In genomic region chr5:158074992-158075769, GRCh38 we compare ENCODE assay signal across 8 cellular contexts.
DNase-seq lines count a peak whose midpoint lies in the region; ATAC-seq and TF ChIP-seq lines count a peak whose summit lies in the region.

No MANE protein-coding gene starts in this region.

- intact Hi-C loops in uterus (cut with DNase I; ENCODE audit: low total_unique reads): loop anchor here (10.0 kb wide), 1 partner anchor 1040 kb away; no protein-coding TSS in a partner anchor

- no peak overlapping the region for H3K27ac Mint-ChIP-seq in activated naive CD8-positive, alpha-beta T cell
- peak overlapping the region; percentile 69 for H3K27ac Mint-ChIP-seq in glutamatergic neuron (ENCODE audit: unreplicated experiment)

- peak; percentile 79 for ATAC-seq in GM19035 (IDR thresholded peaks at IDR 0.05; ENCODE audit: unreplicated experiment)

- peaks cover 1% of the 10 kb centered on the region for H3K27me3 Mint-ChIP-seq in activated naive CD8-positive, alpha-beta T cell
- H3K27me3 Mint-ChIP-seq in glutamatergic neuron (ENCODE audit: unreplicated experiment): peaks cover 2% of the 10 kb centered on the region

- DNase-seq in AG09309 (ENCODE audit: low read depth): peak; percentile 27
- peak; percentile 88 for DNase-seq in KBM-7
- DNase-seq in RPMI8226: peak; percentile 53
- DNase-seq in glutamatergic neuron: peak; percentile 68
- peak; percentile 38 for DNase-seq in pons (ENCODE audit: low spot score)
- peak; percentile 63 to 79 for DNase-seq in uterus

- H3K27ac ChIP-seq in uterus: peak overlapping the region; percentile 67 to 84

- in situ Hi-C loops in KBM-7 (cut with MboI; ENCODE audit: low pct_unique_long_range_greater_than_20kb, low sequenced_read_pairs): no loop called here

- no peaks in the 10 kb centered on the region for H3K36me3 ChIP-seq in uterus

- peak; percentile 90 for TF ChIP-seq CTCF in AG09309 (IDR thresholded peaks at IDR 0.05; ENCODE audit: control insufficient read depth, insufficient read depth, low read depth, low read length, missing control alignments)
- peak; percentile 79 for TF ChIP-seq CTCF in glutamatergic neuron (IDR thresholded peaks at IDR 0.05; ENCODE audit: partially characterized antibody, unreplicated experiment)
- TF ChIP-seq CTCF in uterus (IDR thresholded peaks at IDR 0.05): peak; percentile 58 to 85 (median 72)

- H3K9me3 ChIP-seq in uterus: no peaks in the 10 kb centered on the region

- no peaks in the 10 kb centered on the region for H3K4me1 ChIP-seq in uterus

- H3K4me3 ChIP-seq in AG09309 (ENCODE audit: control insufficient read depth, low read depth, low read length) (no peak overlapping the region), uterus (peak overlapping the region in 1 of 2 donors; percentile 28)

- TF ChIP-seq POLR2A in uterus (IDR thresholded peaks at IDR 0.05): no peak

- H3K4me3 Mint-ChIP-seq in activated naive CD8-positive, alpha-beta T cell: peak overlapping the region; percentile 46
- H3K4me3 Mint-ChIP-seq in glutamatergic neuron (ENCODE audit: unreplicated experiment): no peak overlapping the region

- H3K9me3 Mint-ChIP-seq in activated naive CD8-positive, alpha-beta T cell (ENCODE audit: low read depth): no peaks in the 10 kb centered on the region
- H3K9me3 Mint-ChIP-seq in glutamatergic neuron (ENCODE audit: unreplicated experiment): no peaks in the 10 kb centered on the region

- no peaks in the 10 kb centered on the region for H3K27me3 ChIP-seq in uterus

- H3K36me3 Mint-ChIP-seq in activated naive CD8-positive, alpha-beta T cell: no peaks in the 10 kb centered on the region
- H3K36me3 Mint-ChIP-seq in glutamatergic neuron (ENCODE audit: unreplicated experiment): no peaks in the 10 kb centered on the region

- peaks cover 4% of the 10 kb centered on the region for H3K4me1 Mint-ChIP-seq in activated naive CD8-positive, alpha-beta T cell (ENCODE audit: low read depth)
- H3K4me1 Mint-ChIP-seq in glutamatergic neuron (ENCODE audit: low read depth, unreplicated experiment): peaks cover 9% of the 10 kb centered on the region

Comparison
In these comparisons a context has a peak if more than half of its experiments do, and no peak if none do; other contexts are left out.
1. DNase-seq: peak in every context shown above with its lines; median percentile 88 in KBM-7; 71 in uterus; 68 in glutamatergic neuron; 53 in RPMI8226; 38 in pons; 27 in AG09309.